1 cellular context compared by ENCODE assay signal in genomic region chr13:40518481-40518882, GRCh38.
TF ChIP-seq lines count a peak whose summit lies in the region.

No MANE protein-coding gene starts in this region.

TF ChIP-seq in GM12878, 131 proteins besides CTCF, POLR2A, EP300 and RAD21 (continued from another document):
- TF ChIP-seq RUNX3 (IDR thresholded peaks at IDR 0.05; ENCODE audit: low read length), result peak; percentile 63
